ENCODE assay signal across 27 cellular contexts in genomic region chr19:32896516-32897214, GRCh38. TPM values are rescaled to one million over a fixed set of nuclear protein-coding genes. Genes with fewer than 3 reads are reported as not detected.
DNase-seq lines count a peak whose midpoint lies in the region; ATAC-seq and TF ChIP-seq lines count a peak whose summit lies in the region.
"Had no signal": no experiment of that assay in that cellular context is flagged by ENCODE, and none has a peak within 500 bp of the region (broad histone marks: within the 10 kb centered on the region; RNA-seq: fewer than 3 reads in every experiment).

No MANE protein-coding gene starts in this region.

- H3K4me3 ChIP-seq in AG04449 (ENCODE audit: low read depth, low read length), result no peak overlapping the region
- H3K4me3 ChIP-seq in HEK293 (ENCODE audit: low read depth, low read length), result no peak overlapping the region
- H3K4me3 ChIP-seq in fibroblast of pulmonary artery (replicated peaks; ENCODE audit: low read depth, low read length), result no peak overlapping the region
- H3K4me3 ChIP-seq: esophagus squamous epithelium, HAP-1, ovary, Peyer's patch, skin epidermis had no signal

- peaks cover 4% of the 10 kb centered on the region for H3K4me1 Mint-ChIP-seq in activated CD4-positive, alpha-beta T cell treated with anti-CD3 and anti-CD28 coated beads, Interleukin-2, amount 10 ng/mL, durations not matched to agents 24 days and 14 days
- peaks cover 4% of the 10 kb centered on the region for H3K4me1 Mint-ChIP-seq in activated CD8-positive, alpha-beta T cell treated with anti-CD3 and anti-CD28 coated beads, Interleukin-2, amount 10 ng/mL, durations not matched to agents 7 days and 5 days (ENCODE audit: low read depth)

- H3K4me1 ChIP-seq in HEK293 (ENCODE audit: control insufficient read depth, insufficient read depth, low read length), result peaks cover 10% of the 10 kb centered on the region
- H3K4me1 ChIP-seq: BE2C, esophagus squamous epithelium, Peyer's patch had no signal

- no peak for ATAC-seq in activated CD8-positive, alpha-beta T cell treated with anti-CD3 and anti-CD28 coated beads, Interleukin-2, amount 10 ng/mL, durations not matched to agents 7 days and 5 days
- ATAC-seq: stimulated activated naive B cell treated with anti-CD40 and anti-IgM and Interleukin-4, amounts not matched to agents 10 μg/mL and 1 μg/mL and 100 μg/mL, for 72 hours had no signal

- intact Hi-C loops in activated CD4-positive, alpha-beta T cell treated with anti-CD3 and anti-CD28 coated beads, Interleukin-2, amount 10 ng/mL, durations not matched to agents 24 days and 14 days (cut with micrococcal nuclease), result no loop called here

- peaks cover 24% of the 10 kb centered on the region for H3K9me3 Mint-ChIP-seq in activated CD4-positive, alpha-beta T cell treated with anti-CD3 and anti-CD28 coated beads, Interleukin-2, amount 10 ng/mL, durations not matched to agents 24 days and 14 days
- peaks cover 17% of the 10 kb centered on the region for H3K9me3 Mint-ChIP-seq in activated CD8-positive, alpha-beta T cell treated with anti-CD3 and anti-CD28 coated beads, Interleukin-2, amount 10 ng/mL, durations not matched to agents 7 days and 5 days (ENCODE audit: insufficient read depth)

- no peak overlapping the region for H3K27ac Mint-ChIP-seq in activated CD4-positive, alpha-beta T cell treated with anti-CD3 and anti-CD28 coated beads, Interleukin-2, amount 10 ng/mL, durations not matched to agents 24 days and 14 days
- H3K27ac Mint-ChIP-seq in activated CD8-positive, alpha-beta T cell treated with anti-CD3 and anti-CD28 coated beads, Interleukin-2, amount 10 ng/mL, durations not matched to agents 7 days and 5 days, result no peak overlapping the region
- H3K27ac Mint-ChIP-seq: memory B cell; stimulated activated naive B cell treated with anti-CD40 and anti-IgM and Interleukin-4, amounts not matched to agents 10 μg/mL and 1 μg/mL and 100 μg/mL, for 72 hours; type B pancreatic cell had no signal

- no peak for TF ChIP-seq CTCF in AG04449 (IDR thresholded peaks at IDR 0.05; ENCODE audit: insufficient read depth, low read length, missing control alignments)
- TF ChIP-seq CTCF in HEK293 (tag by site-specific recombination; IDR thresholded peaks at IDR 0.05), result no peak
- no peak for TF ChIP-seq CTCF in fibroblast of pulmonary artery (IDR thresholded peaks at IDR 0.05; ENCODE audit: low read length, missing control alignments)

- H3K27me3 Mint-ChIP-seq in activated CD4-positive, alpha-beta T cell treated with anti-CD3 and anti-CD28 coated beads, Interleukin-2, amount 10 ng/mL, durations not matched to agents 24 days and 14 days, result no peaks in the 10 kb centered on the region
- no peaks in the 10 kb centered on the region for H3K27me3 Mint-ChIP-seq in activated CD8-positive, alpha-beta T cell treated with anti-CD3 and anti-CD28 coated beads, Interleukin-2, amount 10 ng/mL, durations not matched to agents 7 days and 5 days (ENCODE audit: low read depth)
- H3K27me3 Mint-ChIP-seq: memory B cell; stimulated activated naive B cell treated with anti-CD40 and anti-IgM and Interleukin-4, amounts not matched to agents 10 μg/mL and 1 μg/mL and 100 μg/mL, for 72 hours; type B pancreatic cell had no signal

- peak; percentile 1 for DNase-seq in AG04449 (ENCODE audit: low read depth, low spot score)
- DNase-seq in amniotic epithelial cell (ENCODE audit: low read depth), result peak; percentile 33
- DNase-seq in fibroblast of pulmonary artery (ENCODE audit: low read depth), result peak; percentile 3
- no peak for DNase-seq in activated CD4-positive, alpha-beta T cell treated with anti-CD3 and anti-CD28 coated beads, Interleukin-2, amount 10 ng/mL, durations not matched to agents 24 days and 14 days
- no peak for DNase-seq in RPMI8226
- no peak for DNase-seq in dedifferentiated amniotic fluid mesenchymal stem cell (ENCODE audit: extremely low spot score)
- no peak for DNase-seq in activated CD8-positive, alpha-beta T cell treated with anti-CD3 and anti-CD28 coated beads, Interleukin-2, amount 10 ng/mL, durations not matched to agents 7 days and 5 days
- DNase-seq: activated CD4-positive, alpha-beta T cell treated with anti-CD3 and anti-CD28 coated beads, Interleukin-2, amount 50 U/mL, for 48 hours; activated CD8-positive, alpha-beta memory T cell treated with anti-CD3 and anti-CD28 coated beads, Interleukin-2, amount 50 U/mL, for 4 hours; activated naive CD4-positive, alpha-beta T cell treated with Interleukin-2 at 50 U/mL for 16 hours; BE2C; esophagus squamous epithelium; hypothalamus; KG1; NCI-H1930; NCI-H748 treated with DMSO at 0.1 percent for 48 hours; ovary; Peyer's patch; stimulated activated naive B cell treated with anti-CD40 and anti-IgM and Interleukin-4, amounts not matched to agents 10 μg/mL and 1 μg/mL and 100 μg/mL, for 72 hours had no signal

- POLR2A ChIA-PET in AG04449 (lab: Yijun Ruan, JAX) (no interaction called here), HEK293 (lab: Yijun Ruan, JAX) (no interaction called here)
- POLR2A ChIA-PET in activated CD8-positive, alpha-beta T cell treated with anti-CD3 and anti-CD28 coated beads, Interleukin-2, amount 10 ng/mL, durations not matched to agents 7 days and 5 days (lab: Charles Lee), result no interaction called here

- H3K36me3 ChIP-seq in HEK293 (ENCODE audit: control insufficient read depth in 2 of 2, insufficient read depth in 1 of 2, low read length in 2 of 2), result peaks cover 13 to 70% of the 10 kb centered on the region in 2 experiments
- H3K36me3 ChIP-seq: BE2C, HAP-1, ovary had no signal

- H3K27ac ChIP-seq in HEK293 (ENCODE audit: extremely low read depth, low read depth, low read length), result no peak overlapping the region
- H3K27ac ChIP-seq: esophagus squamous epithelium, HL-60, ovary, Peyer's patch, skin epidermis had no signal

- H3K4me3 Mint-ChIP-seq in activated CD4-positive, alpha-beta T cell treated with anti-CD3 and anti-CD28 coated beads, Interleukin-2, amount 10 ng/mL, durations not matched to agents 24 days and 14 days, result no peak overlapping the region
- H3K4me3 Mint-ChIP-seq in activated CD8-positive, alpha-beta T cell treated with anti-CD3 and anti-CD28 coated beads, Interleukin-2, amount 10 ng/mL, durations not matched to agents 7 days and 5 days, result no peak overlapping the region
- H3K4me3 Mint-ChIP-seq: memory B cell; stimulated activated naive B cell treated with anti-CD40 and anti-IgM and Interleukin-4, amounts not matched to agents 10 μg/mL and 1 μg/mL and 100 μg/mL, for 72 hours; type B pancreatic cell had no signal

- peaks cover 29% of the 10 kb centered on the region for H3K36me3 Mint-ChIP-seq in activated CD4-positive, alpha-beta T cell treated with anti-CD3 and anti-CD28 coated beads, Interleukin-2, amount 10 ng/mL, durations not matched to agents 24 days and 14 days (ENCODE audit: low read depth)
- H3K36me3 Mint-ChIP-seq in activated CD8-positive, alpha-beta T cell treated with anti-CD3 and anti-CD28 coated beads, Interleukin-2, amount 10 ng/mL, durations not matched to agents 7 days and 5 days (ENCODE audit: low read depth), result peaks cover 28% of the 10 kb centered on the region

- peaks cover 7% of the 10 kb centered on the region for H3K9me3 ChIP-seq in HEK293 (ENCODE audit: control insufficient read depth, insufficient read depth, low read depth, low read length)
- H3K9me3 ChIP-seq: BE2C had no signal

- CTCF ChIA-PET in AG04449 (lab: Yijun Ruan, JAX), result no interaction called here
- CTCF ChIA-PET in HEK293 (lab: Yijun Ruan, JAX), result interaction anchor here (1.3 kb wide), 1 partner anchor 80 kb away, joined by 4 read pairs; no protein-coding TSS in a partner anchor
- CTCF ChIA-PET in activated CD8-positive, alpha-beta T cell treated with anti-CD3 and anti-CD28 coated beads, Interleukin-2, amount 10 ng/mL, durations not matched to agents 7 days and 5 days (lab: Charles Lee), result no interaction called here

TF ChIP-seq in HEK293, 187 proteins besides CTCF, POLR2A, EP300 and RAD21 (continues in another document):
- TF ChIP-seq FEZF1 (tag by site-specific recombination; IDR thresholded peaks at IDR 0.05) (peak; percentile 94), ZNF704 (tag by site-specific recombination; IDR thresholded peaks at IDR 0.05) (no peak), PRDM6 (tag by site-specific recombination; IDR thresholded peaks at IDR 0.05) (peak; percentile 70; the same call in 1 of the 2 replicates), ZNF175 (tag by site-specific recombination; IDR thresholded peaks at IDR 0.05) (no peak), ZNF362 (tag by site-specific recombination; IDR thresholded peaks at IDR 0.05) (peak; percentile 63; the same call in 1 of the 2 replicates)

RNA-seq across cellular contexts. Expression of gene SLC7A9, which starts 27.1 kb away (rescaled TPM):
- total RNA-seq in activated CD4-positive, alpha-beta T cell treated with anti-CD3 and anti-CD28 coated beads, Interleukin-2, amount 10 ng/mL, durations not matched to agents 24 days and 14 days, result 0.12 TPM in 1 of 2 replicates, not detected in the other
- total RNA-seq in activated CD8-positive, alpha-beta T cell treated with anti-CD3 and anti-CD28 coated beads, Interleukin-2, amount 10 ng/mL, durations not matched to agents 7 days and 5 days, result under 1 TPM; 0.10 to 0.58 TPM
- total RNA-seq: A172, glomerular endothelial cell had no signal

Comparison
In these comparisons a context has a peak if more than half of its experiments do, and no peak if none do; other contexts are left out.
1. DNase-seq: peak in AG04449 (single experiment), amniotic epithelial cell (single experiment) and fibroblast of pulmonary artery (single experiment); none in activated CD4-positive, alpha-beta T cell treated with anti-CD3 and anti-CD28 coated beads, Interleukin-2, amount 10 ng/mL, durations not matched to agents 24 days and 14 days (single experiment), RPMI8226 (single experiment), dedifferentiated amniotic fluid mesenchymal stem cell (single experiment) and activated CD8-positive, alpha-beta T cell treated with anti-CD3 and anti-CD28 coated beads, Interleukin-2, amount 10 ng/mL, durations not matched to agents 7 days and 5 days (single experiment).